In the genomic region with DNA sequence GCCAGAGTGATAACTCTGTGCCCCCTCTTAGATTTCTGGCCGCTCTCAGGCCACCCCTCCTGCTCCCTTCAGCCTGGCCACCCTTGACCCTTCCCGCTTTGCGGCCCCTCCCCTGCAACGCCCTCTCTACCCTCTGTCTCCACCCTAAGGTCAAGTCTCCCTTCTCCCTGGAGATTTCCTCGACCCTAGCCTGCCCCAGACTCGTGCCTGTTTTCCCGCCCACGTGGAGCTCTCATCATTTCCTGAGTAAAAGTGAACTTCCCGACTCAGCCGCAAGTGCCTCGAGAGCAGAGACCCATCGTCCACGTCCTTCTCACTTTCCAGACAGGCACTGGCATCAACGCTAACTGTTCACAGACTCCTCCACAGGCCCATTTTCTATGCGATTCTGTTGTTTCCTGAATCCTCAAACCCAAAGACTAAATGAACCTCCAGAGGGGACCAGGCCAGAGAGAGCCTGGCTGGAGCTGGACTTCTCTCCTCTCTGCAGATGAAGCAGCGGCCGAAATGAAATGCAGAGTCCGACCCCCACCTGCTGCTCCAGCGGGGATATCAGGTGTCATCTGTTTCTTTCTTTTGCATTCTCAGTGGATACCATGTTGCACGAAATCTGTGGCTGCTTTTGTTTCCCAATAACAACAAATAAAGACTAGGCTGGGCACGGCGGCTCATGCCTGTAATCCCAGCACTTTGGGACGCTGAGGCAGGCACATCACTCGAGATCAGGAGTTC, we compare ENCODE assay signal across 15 cellular contexts. TPM values are rescaled to one million over a fixed set of nuclear protein-coding genes. Genes with fewer than 3 reads are reported as not detected.
DNase-seq lines count a peak whose midpoint lies in the region; ATAC-seq and TF ChIP-seq lines count a peak whose summit lies in the region.
"Had no signal": no experiment of that assay in that cellular context is flagged by ENCODE, and none has a peak within 500 bp of the region (broad histone marks: within the 10 kb centered on the region; RNA-seq: fewer than 3 reads in every experiment).

No MANE protein-coding gene starts in this region.

- H3K27ac Mint-ChIP-seq in activated naive CD4-positive, alpha-beta T cell treated with anti-CD3 and anti-CD28 coated beads, Interleukin-2, amount 50 U/mL, for 24 hours = peak overlapping the region; percentile 51
- no peak overlapping the region for H3K27ac Mint-ChIP-seq in activated naive CD4-positive, alpha-beta T cell treated with anti-CD3 and anti-CD28 coated beads, Interleukin-2, amount 10 ng/mL, durations not matched to agents 7 days and 5 days
- H3K27ac Mint-ChIP-seq: stimulated activated naive B cell treated with anti-CD40 and anti-IgM and Interleukin-4, amounts not matched to agents 10 μg/mL and 1 μg/mL and 100 μg/mL, for 72 hours had no signal

- H3K4me3 Mint-ChIP-seq in activated naive CD4-positive, alpha-beta T cell treated with anti-CD3 and anti-CD28 coated beads, Interleukin-2, amount 50 U/mL, for 24 hours = peak overlapping the region; percentile 38
- no peak overlapping the region for H3K4me3 Mint-ChIP-seq in activated naive CD4-positive, alpha-beta T cell treated with anti-CD3 and anti-CD28 coated beads, Interleukin-2, amount 10 ng/mL, durations not matched to agents 7 days and 5 days
- H3K4me3 Mint-ChIP-seq: stimulated activated naive B cell treated with anti-CD40 and anti-IgM and Interleukin-4, amounts not matched to agents 10 μg/mL and 1 μg/mL and 100 μg/mL, for 72 hours had no signal

- CTCF ChIA-PET in activated naive CD4-positive, alpha-beta T cell treated with anti-CD3 and anti-CD28 coated beads, Interleukin-2, amount 10 ng/mL, durations not matched to agents 7 days and 5 days (lab: Charles Lee) = interaction anchor here (1.3 kb wide), 1 partner anchor 64 kb away, joined by 3 read pairs; no protein-coding TSS in a partner anchor
- CTCF ChIA-PET in RWPE1 (lab: Yijun Ruan, JAX) = no interaction called here

- no peaks in the 10 kb centered on the region for H3K9me3 ChIP-seq in smooth muscle cell (replicated peaks; ENCODE audit: low read depth)
- H3K9me3 ChIP-seq: ascending aorta, ovary, Peyer's patch had no signal

- H3K9ac ChIP-seq in smooth muscle cell (ENCODE audit: low read depth) = no peak overlapping the region

- peak overlapping the region; percentile 49 for H2AFZ ChIP-seq in smooth muscle cell (ENCODE audit: low read depth)

- DNase-seq in activated naive CD4-positive, alpha-beta T cell treated with anti-CD3 and anti-CD28 coated beads, Interleukin-2, amount 10 ng/mL, durations not matched to agents 7 days and 5 days = no peak
- DNase-seq in RWPE1 (ENCODE audit: low spot score) (no peak), left ventricle myocardium superior (no peak), smooth muscle cell (lab: John Stamatoyannopoulos, UW; ENCODE audit: unreplicated experiment) (no peak), NOMO-1 treated with DMSO at 0.1 percent for 48 hours (lab: John Stamatoyannopoulos, UW; ENCODE audit: unreplicated experiment) (no peak), NCI-H446 (lab: John Stamatoyannopoulos, UW) (no peak)
- DNase-seq: activated CD8-positive, alpha-beta memory T cell treated with anti-CD3 and anti-CD28 coated beads, Interleukin-2, amount 50 U/mL, for 4 hours; mammary epithelial cell; ovary; Peyer's patch; stimulated activated naive B cell treated with anti-CD40 and anti-IgM and Interleukin-4, amounts not matched to agents 10 μg/mL and 1 μg/mL and 100 μg/mL, for 72 hours; T-helper 9 cell had no signal

- H3K4me1 ChIP-seq in smooth muscle cell (ENCODE audit: low read depth) = no peaks in the 10 kb centered on the region
- H3K4me1 ChIP-seq: ascending aorta, Peyer's patch had no signal

- peaks cover 21% of the 10 kb centered on the region for H3K4me1 Mint-ChIP-seq in activated naive CD4-positive, alpha-beta T cell treated with anti-CD3 and anti-CD28 coated beads, Interleukin-2, amount 50 U/mL, for 24 hours
- H3K4me1 Mint-ChIP-seq in activated naive CD4-positive, alpha-beta T cell treated with anti-CD3 and anti-CD28 coated beads, Interleukin-2, amount 10 ng/mL, durations not matched to agents 7 days and 5 days = peaks cover 30% of the 10 kb centered on the region

- H3K4me2 ChIP-seq in smooth muscle cell = no peak overlapping the region

- peaks cover 24% of the 10 kb centered on the region for H3K27me3 Mint-ChIP-seq in activated naive CD4-positive, alpha-beta T cell treated with anti-CD3 and anti-CD28 coated beads, Interleukin-2, amount 50 U/mL, for 24 hours
- H3K27me3 Mint-ChIP-seq in activated naive CD4-positive, alpha-beta T cell treated with anti-CD3 and anti-CD28 coated beads, Interleukin-2, amount 10 ng/mL, durations not matched to agents 7 days and 5 days = peaks cover 68% of the 10 kb centered on the region

- 67% methylated on average over 24 of the region's 24 CpGs for WGBS in smooth muscle cell (ENCODE audit: low lambda C conversion rate)

- H3K27ac ChIP-seq in RWPE1 (peak overlapping the region; percentile 11), smooth muscle cell (ENCODE audit: low read depth) (no peak overlapping the region)
- H3K27ac ChIP-seq: ascending aorta, ovary, Peyer's patch had no signal

- peaks cover 15% of the 10 kb centered on the region for H3K27me3 ChIP-seq in smooth muscle cell (ENCODE audit: low read depth)
- H3K27me3 ChIP-seq: ovary had no signal

- H4K20me1 ChIP-seq in smooth muscle cell (ENCODE audit: low read depth) = no peaks in the 10 kb centered on the region

- H3K9me3 Mint-ChIP-seq in activated naive CD4-positive, alpha-beta T cell treated with anti-CD3 and anti-CD28 coated beads, Interleukin-2, amount 50 U/mL, for 24 hours = no peaks in the 10 kb centered on the region
- H3K9me3 Mint-ChIP-seq in activated naive CD4-positive, alpha-beta T cell treated with anti-CD3 and anti-CD28 coated beads, Interleukin-2, amount 10 ng/mL, durations not matched to agents 7 days and 5 days = no peaks in the 10 kb centered on the region

- intact Hi-C loops in left ventricle myocardium superior (cut with micrococcal nuclease) = no loop called here

- TF ChIP-seq CTCF in RWPE1 (conservative IDR thresholded peaks at IDR 0.05; ENCODE audit: low read depth) (no peak), smooth muscle cell (IDR thresholded peaks at IDR 0.05; ENCODE audit: borderline replicate concordance, insufficient read depth, poor library complexity, severe bottlenecking) (no peak)

- POLR2A ChIA-PET in RWPE1 (lab: Yijun Ruan, JAX; ENCODE audit: low non-redundant PET) = no interaction called here

- H3K36me3 ChIP-seq in smooth muscle cell (ENCODE audit: low read depth) = no peaks in the 10 kb centered on the region
- H3K36me3 ChIP-seq: ascending aorta, ovary, Peyer's patch had no signal

- no peaks in the 10 kb centered on the region for H3K79me2 ChIP-seq in smooth muscle cell (ENCODE audit: low read depth)

- ATAC-seq in left ventricle myocardium superior = peak; percentile 13
- no peak for ATAC-seq in SK-N-SH treated with all-trans-retinoic acid at 6 μM for 48 hours
- ATAC-seq: stimulated activated naive B cell treated with anti-CD40 and anti-IgM and Interleukin-4, amounts not matched to agents 10 μg/mL and 1 μg/mL and 100 μg/mL, for 72 hours had no signal

- H3F3A ChIP-seq in smooth muscle cell (ENCODE audit: low read depth) = no peaks in the 10 kb centered on the region

- no peak overlapping the region for H3K4me3 ChIP-seq in smooth muscle cell
- H3K4me3 ChIP-seq: ascending aorta, ovary, Peyer's patch had no signal

- no peaks in the 10 kb centered on the region for H3K36me3 Mint-ChIP-seq in activated naive CD4-positive, alpha-beta T cell treated with anti-CD3 and anti-CD28 coated beads, Interleukin-2, amount 50 U/mL, for 24 hours
- H3K36me3 Mint-ChIP-seq in activated naive CD4-positive, alpha-beta T cell treated with anti-CD3 and anti-CD28 coated beads, Interleukin-2, amount 10 ng/mL, durations not matched to agents 7 days and 5 days = no peaks in the 10 kb centered on the region

TF ChIP-seq in SK-N-SH treated with all-trans-retinoic acid at 6 μM for 48 hours, 23 proteins besides CTCF, POLR2A, EP300 and RAD21:
- TF ChIP-seq BACH2 (CRISPR knock-in tag; IDR thresholded peaks at IDR 0.05; ENCODE audit: borderline replicate concordance) (no peak), ZNF8 (CRISPR knock-in tag; IDR thresholded peaks at IDR 0.05) (no peak), ESRRG (CRISPR knock-in tag; IDR thresholded peaks at IDR 0.05) (no peak), GLIS3 (CRISPR knock-in tag; IDR thresholded peaks at IDR 0.05) (no peak), TOX (CRISPR knock-in tag; IDR thresholded peaks at IDR 0.05; ENCODE audit: borderline replicate concordance) (no peak), ZFP30 (CRISPR knock-in tag; IDR thresholded peaks at IDR 0.05) (no peak)
TF ChIP-seq in SK-N-SH treated with all-trans-retinoic acid at 6 μM for 48 hours: peak in this region for 0.

RNA-seq across cellular contexts. Expression of gene RTN4RL1, which starts 52.5 kb away (rescaled TPM):
- total RNA-seq in left ventricle myocardium superior (1.9 TPM), smooth muscle cell (not detected in 2 replicates)
- polyA plus RNA-seq in smooth muscle cell = not detected in 2 replicates
- total RNA-seq: Peyer's patch had no signal

RNA-seq across cellular contexts. Expression of gene DPH1, which starts 57.4 kb away (rescaled TPM):
- total RNA-seq in left ventricle myocardium superior (28.9 TPM), smooth muscle cell (15.9 and 18.1 TPM in 2 replicates)
- polyA plus RNA-seq in smooth muscle cell = 33.6 and 46.6 TPM in 2 replicates
